13 cellular contexts compared by ENCODE assay signal in genomic region chr17:64599827-64600226, GRCh38.
DNase-seq lines count a peak whose midpoint lies in the region; ATAC-seq and TF ChIP-seq lines count a peak whose summit lies in the region.
"Had no signal": no experiment of that assay in that cellular context is flagged by ENCODE, and none has a peak within 500 bp of the region (broad histone marks: within the 10 kb centered on the region; RNA-seq: fewer than 3 reads in every experiment).

No MANE protein-coding gene starts in this region.

- TF ChIP-seq CTCF in Panc1 (IDR thresholded peaks at IDR 0.05): no peak

- no TSS peak for BruUV-seq in Panc1 (replicated peaks; lab: Mats Ljungman, UMichigan)

- H3K4me1 ChIP-seq in Panc1 (ENCODE audit: control insufficient read depth, insufficient read depth, low read length): peaks cover 3% of the 10 kb centered on the region
- H3K4me1 ChIP-seq: psoas muscle had no signal

- H3K27me3 ChIP-seq in Panc1 (ENCODE audit: control insufficient read depth, insufficient read depth, low read length): no peaks in the 10 kb centered on the region

- no peak overlapping the region for H3K27ac ChIP-seq in Panc1 (ENCODE audit: low read length)
- H3K27ac ChIP-seq: epithelial cell of prostate, psoas muscle had no signal

- H3K27ac Mint-ChIP-seq in stimulated activated naive CD8-positive, alpha-beta T cell treated with anti-CD3 and anti-CD28 coated beads, Interleukin-15, Interleukin-2, amounts not matched to agents 100 ng/mL and 50 ng/mL, for 24 hours: peak overlapping the region; percentile 77
- H3K27ac Mint-ChIP-seq in immature natural killer cell: peak overlapping the region; percentile 78 to 96 (median 90)

- no peaks in the 10 kb centered on the region; the same call in 1 of the 2 replicates for H3K36me3 ChIP-seq in Panc1 (ENCODE audit: control insufficient read depth, insufficient read depth, low read length)

- ATAC-seq in stimulated activated naive CD8-positive, alpha-beta T cell treated with anti-CD3 and anti-CD28 coated beads, Interleukin-15, Interleukin-2, amounts not matched to agents 100 U/mL and 50 U/mL, for 24 hours: no peak
- ATAC-seq in Panc1: peak; percentile 42; the same call in 1 of the 2 replicates
- ATAC-seq: psoas muscle had no signal

- POLR2A ChIA-PET in Panc1 (lab: Charles Lee): no interaction called here

- H3K4me3 ChIP-seq in Panc1 (ENCODE audit: low read depth in 2 of 2, low read length in 2 of 2): no peak overlapping the region
- H3K4me3 ChIP-seq: psoas muscle had no signal

- CTCF ChIA-PET in Panc1 (lab: Charles Lee): no interaction called here

- DNase-seq in stimulated activated naive CD8-positive, alpha-beta T cell treated with anti-CD3 and anti-CD28 coated beads, Interleukin-15, Interleukin-2, amounts not matched to agents 100 U/mL and 50 U/mL, for 24 hours: no peak
- DNase-seq in Panc1 (ENCODE audit: low read depth, low spot score) (no peak), immature natural killer cell (no peak), NCI-H69 (lab: John Stamatoyannopoulos, UW) (no peak), NCI-H1417 treated with DMSO at 0.1 percent for 48 hours (lab: John Stamatoyannopoulos, UW) (no peak), GM19238 (ENCODE audit: insufficient read length, low spot score) (no peak)
- DNase-seq: amygdala, DMS153, NCI-H187 treated with DMSO at 0.1 percent for 48 hours, NCI-H524, psoas muscle had no signal

- in situ Hi-C loops in Panc1 (cut with HindIII; ENCODE audit: low pct_unique_long_range_greater_than_20kb, low sequenced_read_pairs): no loop called here

- intact Hi-C loops in Panc1 (cut with micrococcal nuclease; ENCODE audit: unreplicated experiment): no loop called here

- H3K36me3 Mint-ChIP-seq in stimulated activated naive CD8-positive, alpha-beta T cell treated with anti-CD3 and anti-CD28 coated beads, Interleukin-15, Interleukin-2, amounts not matched to agents 100 ng/mL and 50 ng/mL, for 24 hours (ENCODE audit: low read depth): peaks cover 11% of the 10 kb centered on the region
- peaks cover 10 to 12% (median 10%) of the 10 kb centered on the region in 3 donors for H3K36me3 Mint-ChIP-seq in immature natural killer cell

- H3K9me3 Mint-ChIP-seq in stimulated activated naive CD8-positive, alpha-beta T cell treated with anti-CD3 and anti-CD28 coated beads, Interleukin-15, Interleukin-2, amounts not matched to agents 100 ng/mL and 50 ng/mL, for 24 hours: no peaks in the 10 kb centered on the region
- no peaks in the 10 kb centered on the region for H3K9me3 Mint-ChIP-seq in immature natural killer cell

- H3K9me3 ChIP-seq in Panc1 (ENCODE audit: control insufficient read depth, insufficient read depth, low read depth, low read length): no peaks in the 10 kb centered on the region
- H3K9me3 ChIP-seq: psoas muscle had no signal

- no peaks in the 10 kb centered on the region for H3K27me3 Mint-ChIP-seq in stimulated activated naive CD8-positive, alpha-beta T cell treated with anti-CD3 and anti-CD28 coated beads, Interleukin-15, Interleukin-2, amounts not matched to agents 100 ng/mL and 50 ng/mL, for 24 hours
- H3K27me3 Mint-ChIP-seq in immature natural killer cell (ENCODE audit: low read depth in 3 of 3): peaks cover 0 to 3% (median 0%) of the 10 kb centered on the region in 3 donors

- H3K4me1 Mint-ChIP-seq in stimulated activated naive CD8-positive, alpha-beta T cell treated with anti-CD3 and anti-CD28 coated beads, Interleukin-15, Interleukin-2, amounts not matched to agents 100 ng/mL and 50 ng/mL, for 24 hours (ENCODE audit: low read depth): peaks cover 41% of the 10 kb centered on the region
- peaks cover 33 to 72% of the 10 kb centered on the region in 2 donors for H3K4me1 Mint-ChIP-seq in immature natural killer cell

- H3K4me3 Mint-ChIP-seq in stimulated activated naive CD8-positive, alpha-beta T cell treated with anti-CD3 and anti-CD28 coated beads, Interleukin-15, Interleukin-2, amounts not matched to agents 100 ng/mL and 50 ng/mL, for 24 hours: peak overlapping the region; percentile 78
- peak overlapping the region; percentile 65 to 78 (median 75) for H3K4me3 Mint-ChIP-seq in immature natural killer cell
